8 cellular contexts compared by ENCODE assay signal in genomic region chr5:36744041-36744677, GRCh38.
DNase-seq lines count a peak whose midpoint lies in the region; ATAC-seq and TF ChIP-seq lines count a peak whose summit lies in the region.

No MANE protein-coding gene starts in this region.

- H3K79me2 ChIP-seq in GM23338 (replicated peaks; ENCODE audit: insufficient read depth) (no peaks in the 10 kb centered on the region), OCI-LY7 (ENCODE audit: insufficient read depth, low read depth, low read length) (no peaks in the 10 kb centered on the region), parathyroid adenoma (no peaks in the 10 kb centered on the region)

- CTCF ChIA-PET in OCI-LY7 (lab: Charles Lee; ENCODE audit: unreplicated experiment) = interaction anchor here (0.6 kb wide), 1 partner anchor 179 kb away, joined by 4 read pairs; no protein-coding TSS in a partner anchor

- peak overlapping the region; percentile 94 for H3K4me3 Mint-ChIP-seq in GM23338

- H3K27ac Mint-ChIP-seq in GM23338 = peak overlapping the region; percentile 91

- BruUV-seq in OCI-LY7 (replicated peaks; lab: Mats Ljungman, UMichigan) = no TSS peak

- no peaks in the 10 kb centered on the region for H3K9me2 ChIP-seq in GM23338 (ENCODE audit: insufficient read depth)
- H3K9me2 ChIP-seq in OCI-LY7 (ENCODE audit: insufficient read depth, low read length) = no peaks in the 10 kb centered on the region

- no peak for TF ChIP-seq CTCF in GM23338 (conservative IDR thresholded peaks at IDR 0.05; ENCODE audit: low read depth in 2 of 2)
- TF ChIP-seq CTCF in OCI-LY7 (conservative IDR thresholded peaks at IDR 0.05; ENCODE audit: low read length) = no peak
- TF ChIP-seq CTCF in epithelial cell of proximal tubule (conservative IDR thresholded peaks at IDR 0.05; ENCODE audit: low read depth, low read length) = no peak
- no peak for TF ChIP-seq CTCF in parathyroid adenoma (IDR thresholded peaks at IDR 0.05)

- DNase-seq in DMS153 (lab: John Stamatoyannopoulos, UW) (peak; percentile 11), GM23338 (ENCODE audit: low spot score) (no peak), OCI-LY7 (ENCODE audit: low spot score) (no peak), epithelial cell of proximal tubule (ENCODE audit: low read depth) (no peak), COR-L47 (lab: John Stamatoyannopoulos, UW) (no peak), NCI-H2081 (lab: John Stamatoyannopoulos, UW) (no peak)

- H3K9ac ChIP-seq in parathyroid adenoma = peak overlapping the region; percentile 7

- H3F3A ChIP-seq in GM23338 (replicated peaks; ENCODE audit: low read depth) = peaks cover 4% of the 10 kb centered on the region; the same call in 1 of the 2 replicates

- peaks cover 1% of the 10 kb centered on the region for H3K27me3 Mint-ChIP-seq in GM23338 (ENCODE audit: insufficient read depth, low read depth, poor library complexity)

- POLR2A ChIA-PET in OCI-LY7 (lab: Charles Lee) = interaction anchor here (0.5 to 1.5 kb wide), 3 partner anchors 14 to 123 kb away, joined by 3 to 4 read pairs (median 3); no protein-coding TSS in a partner anchor

- ATAC-seq in GM23338 (no peak), GM18861 (IDR thresholded peaks at IDR 0.05; ENCODE audit: unreplicated experiment) (no peak)

- peak overlapping the region; percentile 96 for H3K4me2 ChIP-seq in GM23338
- H3K4me2 ChIP-seq in OCI-LY7 (ENCODE audit: low read length) = peak overlapping the region; percentile 83
- peak overlapping the region; percentile 74 for H3K4me2 ChIP-seq in parathyroid adenoma (ENCODE audit: low read length)

- peaks cover 38% of the 10 kb centered on the region for H3K4me1 Mint-ChIP-seq in GM23338

- H2AFZ ChIP-seq in GM23338 = peak overlapping the region; percentile 95
- peak overlapping the region; percentile 79; the same call in 1 of the 2 replicates for H2AFZ ChIP-seq in OCI-LY7 (ENCODE audit: low read length)
- H2AFZ ChIP-seq in parathyroid adenoma = peak overlapping the region; percentile 94

- H3K4me3 ChIP-seq in GM23338 (peak overlapping the region; percentile 91), OCI-LY7 (ENCODE audit: low read depth, low read length, poor library complexity, severe bottlenecking) (peak overlapping the region; percentile 67), epithelial cell of proximal tubule (ENCODE audit: low read depth, low read length) (peak overlapping the region; percentile 72), parathyroid adenoma (ENCODE audit: low read depth, low read length) (peak overlapping the region; percentile 51)

- H3K36me3 Mint-ChIP-seq in GM23338 (ENCODE audit: low read depth) = no peaks in the 10 kb centered on the region

- no peaks in the 10 kb centered on the region for H4K20me1 ChIP-seq in GM23338 (replicated peaks; ENCODE audit: insufficient read depth)
- H4K20me1 ChIP-seq in OCI-LY7 (ENCODE audit: insufficient read depth, low read length) = no peaks in the 10 kb centered on the region

- H3K27ac ChIP-seq in GM23338 (ENCODE audit: low read depth) (peak overlapping the region; percentile 84), OCI-LY7 (ENCODE audit: low read depth, low read length, poor library complexity, severe bottlenecking) (no peak overlapping the region), parathyroid adenoma (peak overlapping the region; percentile 99)

- H3K27me3 ChIP-seq in GM23338 (ENCODE audit: insufficient read depth) (0 out of 2 replicates have a peak, but pooled peaks cover 4% of the 10 kb centered on the region), parathyroid adenoma (ENCODE audit: control insufficient read depth, insufficient read depth, low read length) (no peaks in the 10 kb centered on the region)

- H3K36me3 ChIP-seq in GM23338 (ENCODE audit: insufficient read depth) (no peaks in the 10 kb centered on the region), OCI-LY7 (ENCODE audit: insufficient read depth, low read length) (no peaks in the 10 kb centered on the region), parathyroid adenoma (ENCODE audit: control insufficient read depth, insufficient read depth, low read length) (no peaks in the 10 kb centered on the region)

- peaks cover 2% of the 10 kb centered on the region; the same call in 2 of the 3 replicates for H3K9me3 Mint-ChIP-seq in GM23338

- H3K9me3 ChIP-seq in OCI-LY7 (ENCODE audit: low read length) = no peaks in the 10 kb centered on the region
- H3K9me3 ChIP-seq in parathyroid adenoma (ENCODE audit: control insufficient read depth, low read length) = no peaks in the 10 kb centered on the region

- intact Hi-C loops in OCI-LY7 (cut with micrococcal nuclease; ENCODE audit: unreplicated experiment) = loop anchor here (2.0 kb wide), 1 partner anchor 127 kb away; no protein-coding TSS in a partner anchor

- H3K4me1 ChIP-seq in GM23338 (ENCODE audit: insufficient read depth) = peaks cover 26% of the 10 kb centered on the region
- peaks cover 15% of the 10 kb centered on the region for H3K4me1 ChIP-seq in OCI-LY7 (ENCODE audit: insufficient read depth, low read length, poor library complexity, severe bottlenecking)
- H3K4me1 ChIP-seq in parathyroid adenoma = peaks cover 62% of the 10 kb centered on the region

TF ChIP-seq in GM23338, 12 proteins besides CTCF, POLR2A, EP300 and RAD21:
- TF ChIP-seq ZNF462 (CRISPR knock-in tag; IDR thresholded peaks at IDR 0.05) (no peak), ZNF331 (CRISPR knock-in tag; IDR thresholded peaks at IDR 0.05; ENCODE audit: low read depth) (no peak), POLR2AphosphoS5 (IDR thresholded peaks at IDR 0.05; ENCODE audit: low read depth) (no peak), EZH2phosphoT487 (IDR thresholded peaks at IDR 0.05; ENCODE audit: unreplicated experiment) (no peak)
